ENCODE assay signal across 10 cellular contexts in the genomic region with DNA sequence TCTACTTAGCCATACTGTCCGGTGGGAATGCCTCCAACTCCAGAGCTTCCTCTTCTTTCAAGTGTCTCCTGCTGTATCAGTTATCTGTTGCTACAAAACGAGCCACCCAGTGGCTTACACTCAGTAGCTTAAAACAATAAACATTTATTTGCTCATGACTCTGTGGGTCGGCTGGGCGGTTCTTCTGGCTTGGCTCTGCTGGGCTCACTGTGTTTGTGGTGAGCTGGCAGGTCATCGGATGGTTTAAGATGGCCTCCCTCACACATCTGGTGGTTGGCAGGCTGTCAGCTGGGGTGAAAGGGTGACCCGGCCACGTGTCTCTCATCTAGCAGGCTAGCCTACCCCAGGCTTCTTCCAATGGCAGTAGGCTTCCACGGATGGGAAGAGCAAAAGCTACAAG.
DNase-seq lines count a peak whose midpoint lies in the region; ATAC-seq and TF ChIP-seq lines count a peak whose summit lies in the region.
"Had no signal": no experiment of that assay in that cellular context is flagged by ENCODE, and none has a peak within 500 bp of the region (broad histone marks: within the 10 kb centered on the region; RNA-seq: fewer than 3 reads in every experiment).

No MANE protein-coding gene starts in this region.

- peaks cover 3% of the 10 kb centered on the region for H3K4me1 Mint-ChIP-seq in glutamatergic neuron (ENCODE audit: low read depth, unreplicated experiment)
- no peaks in the 10 kb centered on the region for H3K4me1 Mint-ChIP-seq in T-helper 2 cell treated with Interferon-gamma antibody and Interleukin-4, amounts not matched to agents 5 μg/mL and 100 μg/mL, for 36 hours (ENCODE audit: low read depth)

- no peak overlapping the region for H3K9ac ChIP-seq in skeletal muscle satellite cell (ENCODE audit: low read depth, low read length)

- peak overlapping the region; percentile 48 for H3K4me3 Mint-ChIP-seq in glutamatergic neuron (ENCODE audit: unreplicated experiment)
- H3K4me3 Mint-ChIP-seq in T-helper 2 cell treated with Interferon-gamma antibody and Interleukin-4, amounts not matched to agents 5 μg/mL and 100 μg/mL, for 36 hours: no peak overlapping the region

- H3K4me3 ChIP-seq in skeletal muscle satellite cell (ENCODE audit: low read length): no peak overlapping the region
- H3K4me3 ChIP-seq: SK-N-MC had no signal

- H3K4me2 ChIP-seq in skeletal muscle satellite cell (ENCODE audit: low read length): peak overlapping the region; percentile 49

- TF ChIP-seq CTCF in glutamatergic neuron (IDR thresholded peaks at IDR 0.05; ENCODE audit: partially characterized antibody, unreplicated experiment): no peak

- DNase-seq in H4 (ENCODE audit: low spot score): peak; percentile 87
- peak; percentile 71 for DNase-seq in T1000 (lab: John Stamatoyannopoulos, UW)
- no peak for DNase-seq in glutamatergic neuron
- DNase-seq in T-helper 2 cell treated with Interferon-gamma antibody and Interleukin-4, amounts not matched to agents 5 μg/mL and 100 μg/mL, for 36 hours (ENCODE audit: low spot score): no peak
- DNase-seq in NCI-H1930 (lab: John Stamatoyannopoulos, UW): no peak
- DNase-seq: cortex of kidney; stimulated activated naive CD4-positive, alpha-beta T cell treated with Interleukin-2 at 50 U/mL for 16 hours had no signal

- ATAC-seq in HG02798 (IDR thresholded peaks at IDR 0.05; ENCODE audit: poor library complexity, unreplicated experiment): no peak

- H3K9me3 ChIP-seq in skeletal muscle satellite cell (replicated peaks; ENCODE audit: low read length): no peaks in the 10 kb centered on the region

- H3K36me3 Mint-ChIP-seq in glutamatergic neuron (ENCODE audit: unreplicated experiment): no peaks in the 10 kb centered on the region
- H3K36me3 Mint-ChIP-seq in T-helper 2 cell treated with Interferon-gamma antibody and Interleukin-4, amounts not matched to agents 5 μg/mL and 100 μg/mL, for 36 hours (ENCODE audit: low read depth): no peaks in the 10 kb centered on the region

- peaks cover 6% of the 10 kb centered on the region for H3K27me3 Mint-ChIP-seq in glutamatergic neuron (ENCODE audit: unreplicated experiment)
- peaks cover 6% of the 10 kb centered on the region for H3K27me3 Mint-ChIP-seq in T-helper 2 cell treated with Interferon-gamma antibody and Interleukin-4, amounts not matched to agents 5 μg/mL and 100 μg/mL, for 36 hours (ENCODE audit: low read depth)

- peaks cover 32% of the 10 kb centered on the region for H3K4me1 ChIP-seq in skeletal muscle satellite cell (ENCODE audit: control insufficient read depth, insufficient read depth, low read length)

- no peaks in the 10 kb centered on the region for H3K36me3 ChIP-seq in skeletal muscle satellite cell (ENCODE audit: insufficient read depth, low read length)

- H3K27me3 ChIP-seq in skeletal muscle satellite cell (ENCODE audit: control insufficient read depth, insufficient read depth, low read length): peaks cover 37% of the 10 kb centered on the region

- peaks cover 7% of the 10 kb centered on the region for H3K9me3 Mint-ChIP-seq in glutamatergic neuron (ENCODE audit: unreplicated experiment)
- no peaks in the 10 kb centered on the region for H3K9me3 Mint-ChIP-seq in T-helper 2 cell treated with Interferon-gamma antibody and Interleukin-4, amounts not matched to agents 5 μg/mL and 100 μg/mL, for 36 hours

- no peak overlapping the region for H3K27ac Mint-ChIP-seq in glutamatergic neuron (ENCODE audit: unreplicated experiment)
- H3K27ac Mint-ChIP-seq in T-helper 2 cell treated with Interferon-gamma antibody and Interleukin-4, amounts not matched to agents 5 μg/mL and 100 μg/mL, for 36 hours: no peak overlapping the region

Comparison
In these comparisons a context has a peak if more than half of its experiments do, and no peak if none do; other contexts are left out.
1. DNase-seq: peak in H4 (single experiment) and T1000 (single experiment); none in glutamatergic neuron (single experiment), T-helper 2 cell treated with Interferon-gamma antibody and Interleukin-4, amounts not matched to agents 5 μg/mL and 100 μg/mL, for 36 hours (single experiment) and NCI-H1930 (0 of 2).